8 cellular contexts compared by ENCODE assay signal in genomic region chr7:135510603-135511183, GRCh38. TPM values are rescaled to one million over a fixed set of nuclear protein-coding genes. Genes with fewer than 3 reads are reported as not detected.
DNase-seq lines count a peak whose midpoint lies in the region; ATAC-seq and TF ChIP-seq lines count a peak whose summit lies in the region.

No MANE protein-coding gene starts in this region.

- no peaks in the 10 kb centered on the region for H3K27me3 Mint-ChIP-seq in CD4-positive, alpha-beta memory T cell
- H3K27me3 Mint-ChIP-seq in activated CD8-positive, alpha-beta T cell treated with anti-CD3 and anti-CD28 coated beads for 36 hours = no peaks in the 10 kb centered on the region

- TF ChIP-seq CTCF in activated CD8-positive, alpha-beta T cell treated with anti-CD3 and anti-CD28 coated beads for 36 hours (IDR thresholded peaks at IDR 0.05) = no peak
- peak in 2 of 3 experiments; percentile 16 to 25 for TF ChIP-seq CTCF in testis (IDR thresholded peaks at IDR 0.05)

- H3K4me1 Mint-ChIP-seq in CD4-positive, alpha-beta memory T cell = peaks cover 0 to 12% (median 5%) of the 10 kb centered on the region in 4 donors
- peaks cover 15% of the 10 kb centered on the region for H3K4me1 Mint-ChIP-seq in activated CD8-positive, alpha-beta T cell treated with anti-CD3 and anti-CD28 coated beads for 36 hours (ENCODE audit: low read depth)

- WGBS in testis, 2 donors = 0 to 1% methylated on average over 16 of the region's 16 CpGs

- CTCF ChIA-PET in CD4-positive, alpha-beta memory T cell (lab: Charles Lee; ENCODE audit: partially characterized antibody) = interaction anchor here (0.8 to 1.2 kb wide), 5 partner anchors 10 to 842 kb away, joined by 3 to 5 read pairs (median 3); partner anchors contain the start of gene STMP1
- CTCF ChIA-PET in activated CD8-positive, alpha-beta T cell treated with anti-CD3 and anti-CD28 coated beads for 36 hours (lab: Charles Lee) = interaction anchor here (0.7 to 1.4 kb wide), 4 partner anchors 10 to 1804 kb away, joined by 3 to 5 read pairs (median 4); no protein-coding TSS in a partner anchor

- H3K4me1 ChIP-seq in CD4-positive, alpha-beta memory T cell (ENCODE audit: insufficient read depth, low read length) = peaks cover 31% of the 10 kb centered on the region
- H3K4me1 ChIP-seq in iPS-18a (ENCODE audit: control insufficient read depth, low read depth, low read length) = peaks cover 7% of the 10 kb centered on the region
- peaks cover 8% of the 10 kb centered on the region for H3K4me1 ChIP-seq in testis

- H3K27me3 ChIP-seq in CD4-positive, alpha-beta memory T cell (ENCODE audit: insufficient read depth, low read length) = no peaks in the 10 kb centered on the region
- peaks cover 8% of the 10 kb centered on the region for H3K27me3 ChIP-seq in iPS-18a (ENCODE audit: control insufficient read depth, insufficient read depth, low read length)
- H3K27me3 ChIP-seq in testis = no peaks in the 10 kb centered on the region

- H3K36me3 Mint-ChIP-seq in CD4-positive, alpha-beta memory T cell = no peaks in the 10 kb centered on the region
- H3K36me3 Mint-ChIP-seq in activated CD8-positive, alpha-beta T cell treated with anti-CD3 and anti-CD28 coated beads for 36 hours (ENCODE audit: low read depth) = no peaks in the 10 kb centered on the region

- H3K9ac ChIP-seq in iPS-18a (ENCODE audit: low read length) = peak overlapping the region; percentile 49

- H3K36me3 ChIP-seq in CD4-positive, alpha-beta memory T cell (ENCODE audit: insufficient read depth, low read length) = no peaks in the 10 kb centered on the region
- H3K36me3 ChIP-seq in iPS-18a (ENCODE audit: control insufficient read depth, low read depth, low read length) = no peaks in the 10 kb centered on the region
- H3K36me3 ChIP-seq in testis (ENCODE audit: low read depth, missing control alignments) = no peaks in the 10 kb centered on the region

- ATAC-seq in activated CD8-positive, alpha-beta T cell treated with anti-CD3 and anti-CD28 coated beads for 36 hours = no peak
- ATAC-seq in HG02852 (IDR thresholded peaks at IDR 0.05; ENCODE audit: unreplicated experiment) = no peak

- H3K27ac ChIP-seq in CD4-positive, alpha-beta memory T cell (ENCODE audit: low read depth, low read length) = peak overlapping the region; percentile 95
- H3K27ac ChIP-seq in iPS-18a (ENCODE audit: low read length) = no peak overlapping the region
- H3K27ac ChIP-seq in testis = peak overlapping the region in 1 of 2 donors; percentile 97

- no peaks in the 10 kb centered on the region for H3K9me3 Mint-ChIP-seq in CD4-positive, alpha-beta memory T cell
- H3K9me3 Mint-ChIP-seq in activated CD8-positive, alpha-beta T cell treated with anti-CD3 and anti-CD28 coated beads for 36 hours = no peaks in the 10 kb centered on the region

- no peak for TF ChIP-seq POLR2A in testis (IDR thresholded peaks at IDR 0.05)

- DNase-seq in CD4-positive, alpha-beta memory T cell = peak in 2 of 5 donors; percentile 3 to 4
- DNase-seq in HT-29 (ENCODE audit: low spot score) = peak; percentile 52
- DNase-seq in activated CD8-positive, alpha-beta T cell treated with anti-CD3 and anti-CD28 coated beads for 36 hours = peak; percentile 4
- DNase-seq in testis = peak; percentile 49
- DNase-seq in NCI-H187 treated with DMSO at 0.1 percent for 48 hours (lab: John Stamatoyannopoulos, UW) = no peak
- no peak for DNase-seq in SW 1271 (lab: John Stamatoyannopoulos, UW)

- intact Hi-C loops in CD4-positive, alpha-beta memory T cell (cut with micrococcal nuclease) = loop anchor here (1.0 to 5.0 kb wide), 8 partner anchors 47 to 1194 kb away; partner anchors contain the start of genes AGBL3, AKR1B1, MTPN and NUP205
- intact Hi-C loops in activated CD8-positive, alpha-beta T cell treated with anti-CD3 and anti-CD28 coated beads for 36 hours (cut with micrococcal nuclease) = loop anchor here (1.0 to 10.0 kb wide), 3 partner anchors 47 to 228 kb away; partner anchors contain the start of gene NUP205
- intact Hi-C loops in testis (cut with DNase I; ENCODE audit: low total_unique reads) = no loop called here

- H3K27ac Mint-ChIP-seq in CD4-positive, alpha-beta memory T cell = no peak overlapping the region
- H3K27ac Mint-ChIP-seq in activated CD8-positive, alpha-beta T cell treated with anti-CD3 and anti-CD28 coated beads for 36 hours = no peak overlapping the region

- no peak overlapping the region for H3K4me3 Mint-ChIP-seq in CD4-positive, alpha-beta memory T cell
- no peak overlapping the region for H3K4me3 Mint-ChIP-seq in activated CD8-positive, alpha-beta T cell treated with anti-CD3 and anti-CD28 coated beads for 36 hours

- peak overlapping the region; percentile 73 to 85 for H3K4me3 ChIP-seq in CD4-positive, alpha-beta memory T cell (ENCODE audit: low read length in 2 of 2)
- H3K4me3 ChIP-seq in iPS-18a (ENCODE audit: low read length) (peak overlapping the region; percentile 87), testis (peak overlapping the region; percentile 74 to 95)

- POLR2A ChIA-PET in CD4-positive, alpha-beta memory T cell (lab: Charles Lee; ENCODE audit: partially characterized antibody) = interaction anchor here (3.4 kb wide), 1 partner anchor 47 kb away, joined by 18 read pairs; the partner anchor contains the start of gene NUP205
- POLR2A ChIA-PET in activated CD8-positive, alpha-beta T cell treated with anti-CD3 and anti-CD28 coated beads for 36 hours (lab: Charles Lee) = interaction anchor here (1.4 kb wide), 1 partner anchor 45 kb away, joined by 3 read pairs; no protein-coding TSS in a partner anchor

- no peaks in the 10 kb centered on the region for H3K9me3 ChIP-seq in CD4-positive, alpha-beta memory T cell (ENCODE audit: control insufficient read depth in 1 of 2, low read length in 2 of 2)
- H3K9me3 ChIP-seq in iPS-18a (ENCODE audit: control insufficient read depth, low read depth, low read length) (no peaks in the 10 kb centered on the region), testis (no peaks in the 10 kb centered on the region)

RNA-seq across cellular contexts. Expression of gene CNOT4, which starts 0.8 kb away (rescaled TPM):
- total RNA-seq in CD4-positive, alpha-beta memory T cell = 10 to 100 TPM; 33.9 to 35.0 TPM
- polyA plus RNA-seq in CD4-positive, alpha-beta memory T cell = 10 to 100 TPM; 11.1 to 18.6 TPM
- 8.5 and 11.3 TPM in 2 replicates for total RNA-seq in HT-29 (2014; rRNA removed; shearing (Covaris generic))
- total RNA-seq in activated CD8-positive, alpha-beta T cell treated with anti-CD3 and anti-CD28 coated beads for 36 hours = 10 to 100 TPM; 22.0 to 23.6 TPM
- total RNA-seq in testis = 10 to 100 TPM; 53.2 to 56.7 TPM
- 38.2 TPM for polyA plus RNA-seq in testis (ENCODE audit: insufficient read depth, low read depth, low replicate concordance)

RNA-seq across cellular contexts. Expression of gene NUP205, which starts 47.0 kb away (rescaled TPM):
- 10 to 100 TPM; 67.7 to 73.8 TPM for total RNA-seq in CD4-positive, alpha-beta memory T cell
- 10 to 100 TPM; 29.2 to 31.4 TPM for polyA plus RNA-seq in CD4-positive, alpha-beta memory T cell
- total RNA-seq in HT-29 (2014; rRNA removed; shearing (Covaris generic)) = 78.7 and 85.5 TPM in 2 replicates
- total RNA-seq in activated CD8-positive, alpha-beta T cell treated with anti-CD3 and anti-CD28 coated beads for 36 hours = 100 to 1,000 TPM; 140 to 145 TPM
- 10 to 100 TPM; 73.6 to 77.2 TPM for total RNA-seq in testis
- 47.8 TPM for polyA plus RNA-seq in testis (ENCODE audit: insufficient read depth, low read depth, low replicate concordance)

Comparison
In these comparisons a context has a peak if more than half of its experiments do, and no peak if none do; other contexts are left out.
1. DNase-seq: peak in HT-29 (single experiment), activated CD8-positive, alpha-beta T cell treated with anti-CD3 and anti-CD28 coated beads for 36 hours (single experiment) and testis (single experiment); none in NCI-H187 treated with DMSO at 0.1 percent for 48 hours (single experiment) and SW 1271 (0 of 2).
2. Peak in every context shown above with its lines, with median percentiles within 50 percentile points of each other: H3K4me3 ChIP-seq.